ENCODE assay signal across 1 cellular context in genomic region chr16:84139628-84140258, GRCh38.
TF ChIP-seq lines count a peak whose summit lies in the region.

No MANE protein-coding gene starts in this region.

TF ChIP-seq in K562, 482 proteins besides CTCF, POLR2A, EP300 and RAD21 (continued from another document):
- TF ChIP-seq RB1 (IDR thresholded peaks at IDR 0.05; ENCODE audit: low read depth) (no peak), KAT8 (IDR thresholded peaks at IDR 0.05; ENCODE audit: low read depth) (no peak), ZNF174 (CRISPR knock-in tag; IDR thresholded peaks at IDR 0.05) (no peak), ZNF766 (CRISPR knock-in tag; conservative IDR thresholded peaks at IDR 0.05) (no peak), ZFX (CRISPR knock-in tag; IDR thresholded peaks at IDR 0.05) (no peak), ZNF3 (CRISPR knock-in tag; IDR thresholded peaks at IDR 0.05) (no peak), LCOR (CRISPR knock-in tag; IDR thresholded peaks at IDR 0.05) (peak; percentile 94; the same call in 1 of the 2 replicates), ZC3H4 (CRISPR knock-in tag; IDR thresholded peaks at IDR 0.05; ENCODE audit: borderline replicate concordance) (no peak), TCFL5 (CRISPR knock-in tag; conservative IDR thresholded peaks at IDR 0.05) (no peak)
- TF ChIP-seq, protein P1, sequence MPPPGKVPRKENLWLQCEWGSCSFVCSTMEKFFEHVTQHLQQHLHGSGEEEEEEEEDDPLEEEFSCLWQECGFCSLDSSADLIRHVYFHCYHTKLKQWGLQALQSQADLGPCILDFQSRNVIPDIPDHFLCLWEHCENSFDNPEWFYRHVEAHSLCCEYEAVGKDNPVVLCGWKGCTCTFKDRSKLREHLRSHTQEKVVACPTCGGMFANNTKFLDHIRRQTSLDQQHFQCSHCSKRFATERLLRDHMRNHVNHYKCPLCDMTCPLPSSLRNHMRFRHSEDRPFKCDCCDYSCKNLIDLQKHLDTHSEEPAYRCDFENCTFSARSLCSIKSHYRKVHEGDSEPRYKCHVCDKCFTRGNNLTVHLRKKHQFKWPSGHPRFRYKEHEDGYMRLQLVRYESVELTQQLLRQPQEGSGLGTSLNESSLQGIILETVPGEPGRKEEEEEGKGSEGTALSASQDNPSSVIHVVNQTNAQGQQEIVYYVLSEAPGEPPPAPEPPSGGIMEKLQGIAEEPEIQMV (tag; conservative IDR thresholded peaks at IDR 0.05; ENCODE audit: low read depth): no peak; the same call in 1 of the 2 replicates
